Comparison of ENCODE assay signal across 25 cellular contexts in genomic region chr10:45647118-45647517, GRCh38.
"Had no signal": no experiment of that assay in that cellular context is flagged by ENCODE, and none has a peak within 500 bp of the region (broad histone marks: within the 10 kb centered on the region; RNA-seq: fewer than 3 reads in every experiment).

No MANE protein-coding gene starts in this region.

- H3K4me1 Mint-ChIP-seq: central memory CD8-positive, alpha-beta T cell; stimulated activated memory B cell treated with anti-CD40 and anti-IgM and Interleukin-4, amounts not matched to agents 10 μg/mL and 1 μg/mL and 100 μg/mL, for 72 hours had no signal

- H3K27me3 ChIP-seq: esophagus squamous epithelium, hepatocyte, left lung, ovary, testis, tibial artery had no signal

- H3K36me3 ChIP-seq: ovary had no signal

- H3K27ac ChIP-seq: coronary artery, esophagus squamous epithelium, hepatocyte, left lung, lower lobe of right lung, ovary, testis, tibial artery had no signal

- H3K4me3 Mint-ChIP-seq: central memory CD8-positive, alpha-beta T cell; naive thymus-derived CD8-positive, alpha-beta T cell; stimulated activated memory B cell treated with anti-CD40 and anti-IgM and Interleukin-4, amounts not matched to agents 10 μg/mL and 1 μg/mL and 100 μg/mL, for 72 hours; type B pancreatic cell had no signal

- ATAC-seq: left lung; lower lobe of right lung; naive thymus-derived CD8-positive, alpha-beta T cell; sciatic nerve; stimulated activated memory B cell treated with anti-CD40 and anti-IgM and Interleukin-4, amounts not matched to agents 10 μg/mL and 1 μg/mL and 100 μg/mL, for 72 hours; stimulated activated naive CD8-positive, alpha-beta T cell treated with anti-CD3 and anti-CD28 coated beads, Interleukin-15, Interleukin-2, amounts not matched to agents 100 U/mL and 50 U/mL, for 24 hours had no signal

- DNase-seq: dermis blood vessel endothelial cell; effector memory CD4-positive, alpha-beta T cell; erythroblast; esophagus squamous epithelium; foreskin melanocyte; kidney; left lung; lower lobe of right lung; naive thymus-derived CD8-positive, alpha-beta T cell; occipital lobe; ovary; posterior cingulate gyrus; retina; stimulated activated CD4-positive, alpha-beta T cell treated with anti-CD3 and anti-CD28 coated beads, Interleukin-2, amount 100 ng/mL, for 24 hours; stimulated activated CD4-positive, alpha-beta T cell treated with anti-CD3 and anti-CD28 coated beads, Interleukin-4, amount 100 ng/mL, for 24 hours; stimulated activated naive CD8-positive, alpha-beta T cell treated with anti-CD3 and anti-CD28 coated beads, Interleukin-15, Interleukin-2, amounts not matched to agents 100 U/mL and 50 U/mL, for 24 hours; substantia nigra; testis; tibial artery had no signal

- H3K27me3 Mint-ChIP-seq: central memory CD8-positive, alpha-beta T cell; naive thymus-derived CD8-positive, alpha-beta T cell; stimulated activated memory B cell treated with anti-CD40 and anti-IgM and Interleukin-4, amounts not matched to agents 10 μg/mL and 1 μg/mL and 100 μg/mL, for 72 hours; type B pancreatic cell had no signal

- H3K9me3 ChIP-seq: esophagus squamous epithelium, left lung, lower lobe of right lung, ovary, testis, tibial artery had no signal

- H3K4me3 ChIP-seq: coronary artery, esophagus squamous epithelium, hepatocyte, left lung, lower lobe of right lung, ovary, testis, tibial artery had no signal

- H3K27ac Mint-ChIP-seq: stimulated activated memory B cell treated with anti-CD40 and anti-IgM and Interleukin-4, amounts not matched to agents 10 μg/mL and 1 μg/mL and 100 μg/mL, for 72 hours; type B pancreatic cell had no signal

- H3K4me1 ChIP-seq: esophagus squamous epithelium, left lung, lower lobe of right lung, testis, tibial artery had no signal

- H3K9me3 Mint-ChIP-seq: central memory CD8-positive, alpha-beta T cell; naive thymus-derived CD8-positive, alpha-beta T cell; stimulated activated memory B cell treated with anti-CD40 and anti-IgM and Interleukin-4, amounts not matched to agents 10 μg/mL and 1 μg/mL and 100 μg/mL, for 72 hours; type B pancreatic cell had no signal
